1 cellular context compared by ENCODE assay signal in the genomic region with DNA sequence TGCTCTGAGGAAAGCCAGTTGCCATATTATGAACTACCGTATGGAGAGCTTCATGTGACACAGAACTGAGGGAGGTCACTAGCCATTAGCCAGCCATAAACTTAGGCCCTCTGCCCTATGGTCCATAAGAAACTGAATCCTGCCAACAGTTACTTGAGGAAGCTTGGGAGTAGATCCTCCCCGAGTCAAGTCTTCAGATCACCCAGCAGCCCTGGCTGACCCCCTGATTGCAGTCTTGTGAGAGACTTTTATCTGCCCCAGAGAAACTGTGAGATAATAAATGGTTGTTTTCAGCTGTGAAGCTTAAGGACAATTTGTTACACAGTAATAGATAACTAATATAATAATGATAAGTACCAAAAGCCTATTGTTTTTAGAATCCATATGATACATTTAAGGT.
TF ChIP-seq lines count a peak whose summit lies in the region.

No MANE protein-coding gene starts in this region.

TF ChIP-seq in GM23338, 12 proteins besides CTCF, POLR2A, EP300 and RAD21:
- TF ChIP-seq REST (IDR thresholded peaks at IDR 0.05; ENCODE audit: unreplicated experiment), result no peak
- TF ChIP-seq EZH2 (IDR thresholded peaks at IDR 0.05; ENCODE audit: low read depth, unreplicated experiment), result no peak
- no peak for TF ChIP-seq STAT1 (IDR thresholded peaks at IDR 0.05; ENCODE audit: unreplicated experiment)
- no peak for TF ChIP-seq NANOG (IDR thresholded peaks at IDR 0.05; ENCODE audit: borderline replicate concordance)
- TF ChIP-seq JUNB (IDR thresholded peaks at IDR 0.05; ENCODE audit: unreplicated experiment), result no peak
- TF ChIP-seq ZNF114 (CRISPR knock-in tag; IDR thresholded peaks at IDR 0.05), result no peak
- no peak for TF ChIP-seq CREB1 (CRISPR knock-in tag; IDR thresholded peaks at IDR 0.05; ENCODE audit: low read depth)
- TF ChIP-seq EZH2phosphoT487 (IDR thresholded peaks at IDR 0.05; ENCODE audit: unreplicated experiment), result no peak
- TF ChIP-seq ZNF462 (CRISPR knock-in tag; IDR thresholded peaks at IDR 0.05), result no peak
- no peak for TF ChIP-seq ZNF331 (CRISPR knock-in tag; IDR thresholded peaks at IDR 0.05; ENCODE audit: low read depth)
- no peak for TF ChIP-seq POLR2AphosphoS5 (IDR thresholded peaks at IDR 0.05; ENCODE audit: low read depth)
- TF ChIP-seq, protein P1, sequence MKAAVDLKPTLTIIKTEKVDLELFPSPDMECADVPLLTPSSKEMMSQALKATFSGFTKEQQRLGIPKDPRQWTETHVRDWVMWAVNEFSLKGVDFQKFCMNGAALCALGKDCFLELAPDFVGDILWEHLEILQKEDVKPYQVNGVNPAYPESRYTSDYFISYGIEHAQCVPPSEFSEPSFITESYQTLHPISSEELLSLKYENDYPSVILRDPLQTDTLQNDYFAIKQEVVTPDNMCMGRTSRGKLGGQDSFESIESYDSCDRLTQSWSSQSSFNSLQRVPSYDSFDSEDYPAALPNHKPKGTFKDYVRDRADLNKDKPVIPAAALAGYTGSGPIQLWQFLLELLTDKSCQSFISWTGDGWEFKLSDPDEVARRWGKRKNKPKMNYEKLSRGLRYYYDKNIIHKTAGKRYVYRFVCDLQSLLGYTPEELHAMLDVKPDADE (IDR thresholded peaks at IDR 0.05), result no peak
